16 cellular contexts compared by ENCODE assay signal in genomic region chr4:79552311-79552710, GRCh38.
DNase-seq lines count a peak whose midpoint lies in the region; ATAC-seq and TF ChIP-seq lines count a peak whose summit lies in the region.
"Had no signal": no experiment of that assay in that cellular context is flagged by ENCODE, and none has a peak within 500 bp of the region (broad histone marks: within the 10 kb centered on the region; RNA-seq: fewer than 3 reads in every experiment).

No MANE protein-coding gene starts in this region.

- H3K9me2 ChIP-seq in GM23338 (ENCODE audit: insufficient read depth) = no peaks in the 10 kb centered on the region

- H3K9me3 ChIP-seq in HUES64 (ENCODE audit: insufficient read depth, low read depth, low read length) = 0 out of 2 replicates have a peak, but pooled peaks cover 16% of the 10 kb centered on the region

- no peaks in the 10 kb centered on the region for H3K27me3 Mint-ChIP-seq in GM23338 (ENCODE audit: insufficient read depth, low read depth, poor library complexity)
- no peaks in the 10 kb centered on the region for H3K27me3 Mint-ChIP-seq in activated CD4-positive, alpha-beta memory T cell treated with anti-CD3 and anti-CD28 coated beads for 36 hours
- H3K27me3 Mint-ChIP-seq: B cell had no signal

- peaks cover 22% of the 10 kb centered on the region for H3K4me1 Mint-ChIP-seq in GM23338
- no peaks in the 10 kb centered on the region for H3K4me1 Mint-ChIP-seq in activated CD4-positive, alpha-beta memory T cell treated with anti-CD3 and anti-CD28 coated beads for 36 hours (ENCODE audit: low read depth)
- H3K4me1 Mint-ChIP-seq: B cell had no signal

- peak overlapping the region; percentile 64 for H3K27ac ChIP-seq in GM23338 (ENCODE audit: low read depth)
- peak overlapping the region; percentile 67; the same call in 1 of the 2 replicates for H3K27ac ChIP-seq in HUES64 (ENCODE audit: low read depth, low read length)
- H3K27ac ChIP-seq: BLaER1 treated with 17β-estradiol and CSF1 and Interleukin-3, amounts not matched to agents 10 nM and 100 nM had no signal

- no peak overlapping the region for H3K27ac Mint-ChIP-seq in GM23338
- H3K27ac Mint-ChIP-seq in activated CD4-positive, alpha-beta memory T cell treated with anti-CD3 and anti-CD28 coated beads for 36 hours = no peak overlapping the region
- H3K27ac Mint-ChIP-seq: B cell; CD8-positive, alpha-beta T cell; HFFc6 had no signal

- peaks cover 25% of the 10 kb centered on the region for H3K36me3 Mint-ChIP-seq in GM23338 (ENCODE audit: low read depth)
- no peaks in the 10 kb centered on the region for H3K36me3 Mint-ChIP-seq in activated CD4-positive, alpha-beta memory T cell treated with anti-CD3 and anti-CD28 coated beads for 36 hours
- H3K36me3 Mint-ChIP-seq: CD8-positive, alpha-beta T cell had no signal

- H3F3A ChIP-seq in GM23338 (replicated peaks; ENCODE audit: low read depth) = no peaks in the 10 kb centered on the region

- no peak overlapping the region for H2AFZ ChIP-seq in GM23338

- CTCF ChIA-PET in activated CD4-positive, alpha-beta memory T cell treated with anti-CD3 and anti-CD28 coated beads for 36 hours (lab: Charles Lee) = no interaction called here

- peak; percentile 45 for ATAC-seq in GM23338
- no peak for ATAC-seq in GM19351 (IDR thresholded peaks at IDR 0.05; ENCODE audit: unreplicated experiment)
- ATAC-seq: CD8-positive, alpha-beta T cell; HCT116; K562 had no signal

- H3K4me1 ChIP-seq in GM23338 (ENCODE audit: insufficient read depth) (peaks cover 15% of the 10 kb centered on the region), HUES64 (ENCODE audit: insufficient read depth, low read length) (peaks cover 12% of the 10 kb centered on the region; the same call in 1 of the 2 replicates)
- H3K4me1 ChIP-seq: BLaER1 treated with 17β-estradiol and CSF1 and Interleukin-3, amounts not matched to agents 10 nM and 100 nM had no signal

- H3K79me2 ChIP-seq in GM23338 (replicated peaks; ENCODE audit: insufficient read depth) = peaks cover 37% of the 10 kb centered on the region

- H3K4me3 ChIP-seq in GM23338 = no peak overlapping the region
- H3K4me3 ChIP-seq in HUES64 (ENCODE audit: low read length) = no peak overlapping the region
- H3K4me3 ChIP-seq: BLaER1 treated with 17β-estradiol and CSF1 and Interleukin-3, amounts not matched to agents 10 nM and 100 nM; K562 had no signal

- no peak overlapping the region for H3K4me3 Mint-ChIP-seq in GM23338
- no peak overlapping the region for H3K4me3 Mint-ChIP-seq in activated CD4-positive, alpha-beta memory T cell treated with anti-CD3 and anti-CD28 coated beads for 36 hours
- H3K4me3 Mint-ChIP-seq: B cell; CD8-positive, alpha-beta T cell; HFFc6 had no signal

- no peak overlapping the region for H3K9ac ChIP-seq in HUES64 (ENCODE audit: low read depth, low read length)
- H3K9ac ChIP-seq: BLaER1 treated with 17β-estradiol and CSF1 and Interleukin-3, amounts not matched to agents 10 nM and 100 nM had no signal

- intact Hi-C loops in activated CD4-positive, alpha-beta memory T cell treated with anti-CD3 and anti-CD28 coated beads for 36 hours (cut with micrococcal nuclease) = no loop called here

- peaks cover 14% of the 10 kb centered on the region; the same call in 2 of the 3 replicates for H3K9me3 Mint-ChIP-seq in GM23338
- H3K9me3 Mint-ChIP-seq in activated CD4-positive, alpha-beta memory T cell treated with anti-CD3 and anti-CD28 coated beads for 36 hours = no peaks in the 10 kb centered on the region
- H3K9me3 Mint-ChIP-seq: CD8-positive, alpha-beta T cell; HFFc6 had no signal

- peak overlapping the region; percentile 15; the same call in 1 of the 2 replicates for H3K4me2 ChIP-seq in GM23338
- H3K4me2 ChIP-seq: BLaER1 treated with 17β-estradiol and CSF1 and Interleukin-3, amounts not matched to agents 10 nM and 100 nM had no signal

- H3K36me3 ChIP-seq in GM23338 (ENCODE audit: insufficient read depth) (peaks cover 19% of the 10 kb centered on the region; the same call in 1 of the 2 replicates), HUES64 (ENCODE audit: insufficient read depth, low read length) (peaks cover 60% of the 10 kb centered on the region)
- H3K36me3 ChIP-seq: BLaER1 treated with 17β-estradiol and CSF1 and Interleukin-3, amounts not matched to agents 10 nM and 100 nM had no signal

- DNase-seq in GM23338 (ENCODE audit: low spot score) (peak; percentile 57), iPS DF 19.7 (ENCODE audit: low read depth, low spot score) (peak; percentile 28), cerebellar cortex (ENCODE audit: low spot score) (no peak), SKM-1 (lab: John Stamatoyannopoulos, UW; ENCODE audit: unreplicated experiment) (no peak)
- no peak for DNase-seq in activated CD4-positive, alpha-beta memory T cell treated with anti-CD3 and anti-CD28 coated beads for 36 hours
- DNase-seq: Calu3; CD8-positive, alpha-beta T cell; DMS79 treated with DMSO at 0.1 percent for 48 hours; HFFc6; IMR-90 had no signal

- no peak for TF ChIP-seq CTCF in GM23338 (conservative IDR thresholded peaks at IDR 0.05; ENCODE audit: low read depth in 2 of 2)

- POLR2A ChIA-PET in activated CD4-positive, alpha-beta memory T cell treated with anti-CD3 and anti-CD28 coated beads for 36 hours (lab: Charles Lee) = no interaction called here

- no peaks in the 10 kb centered on the region for H4K20me1 ChIP-seq in GM23338 (replicated peaks; ENCODE audit: insufficient read depth)
- H4K20me1 ChIP-seq: BLaER1 treated with 17β-estradiol and CSF1 and Interleukin-3, amounts not matched to agents 10 nM and 100 nM had no signal

- H3K27me3 ChIP-seq in GM23338 (ENCODE audit: insufficient read depth) (no peaks in the 10 kb centered on the region), HUES64 (ENCODE audit: insufficient read depth, low read length) (no peaks in the 10 kb centered on the region)
- H3K27me3 ChIP-seq: BLaER1 treated with 17β-estradiol and CSF1 and Interleukin-3, amounts not matched to agents 10 nM and 100 nM had no signal

TF ChIP-seq in GM23338, 12 proteins besides CTCF, POLR2A, EP300 and RAD21 (continues in another document):
- TF ChIP-seq ZNF462 (CRISPR knock-in tag; IDR thresholded peaks at IDR 0.05) = peak; percentile 52
- no peak for TF ChIP-seq POLR2AphosphoS5 (IDR thresholded peaks at IDR 0.05; ENCODE audit: low read depth)
- TF ChIP-seq STAT1 (IDR thresholded peaks at IDR 0.05; ENCODE audit: unreplicated experiment) = no peak
- peak; percentile 66; the same call in 1 of the 2 replicates for TF ChIP-seq NANOG (IDR thresholded peaks at IDR 0.05; ENCODE audit: borderline replicate concordance)

Comparison
In these comparisons a context has a peak if more than half of its experiments do, and no peak if none do; other contexts are left out.
1. DNase-seq: peak in GM23338 (single experiment) and iPS DF 19.7 (single experiment); none in cerebellar cortex (single experiment), activated CD4-positive, alpha-beta memory T cell treated with anti-CD3 and anti-CD28 coated beads for 36 hours (single experiment) and SKM-1 (single experiment).